ENCODE assay signal across 13 cellular contexts in genomic region chr16:1775006-1775845, GRCh38. TPM values are rescaled to one million over a fixed set of nuclear protein-coding genes. Genes with fewer than 3 reads are reported as not detected.
A peak's percentile ranks its signal among the peaks of the same experiment; 100 is the strongest.
DNase-seq lines count a peak whose midpoint lies in the region; FAIRE-seq and TF ChIP-seq lines count a peak whose summit lies in the region.
"Had no signal": no experiment of that assay in that cellular context is flagged by ENCODE, and none has a peak within 500 bp of the region (broad histone marks: within the 10 kb centered on the region; RNA-seq: fewer than 3 reads in every experiment).

No MANE protein-coding gene starts in this region.

- no TSS peak for BruUV-seq in MCF 10A (replicated peaks; lab: Mats Ljungman, UMichigan)

- POLR2A ChIA-PET in MCF 10A (lab: Yijun Ruan, JAX), result interaction anchor here (0.6 to 7.7 kb wide), 5 partner anchors 6 to 439 kb away, joined by 3 to 137 read pairs (median 5); partner anchors contain the start of genes NUBP2, PGP, RPS2 and SPSB3
- POLR2A ChIA-PET in RWPE1 (lab: Yijun Ruan, JAX; ENCODE audit: low non-redundant PET), result no interaction called here

- H3K9me3 Mint-ChIP-seq in MCF 10A (ENCODE audit: unreplicated experiment) (no peaks in the 10 kb centered on the region), endothelial cell (ENCODE audit: unreplicated experiment) (no peaks in the 10 kb centered on the region)
- H3K9me3 Mint-ChIP-seq: T-helper 1 cell treated with Interleukin-12 subunit alpha and Interleukin-12 subunit beta and Interleukin-4 antibody, amounts not matched to agents 30 μg/mL and 1 μg/mL, for 36 hours had no signal

- TF ChIP-seq CTCF in MCF 10A (IDR thresholded peaks at IDR 0.05; ENCODE audit: unreplicated experiment) (no peak), breast epithelium (IDR thresholded peaks at IDR 0.05) (no peak), RWPE1 (conservative IDR thresholded peaks at IDR 0.05; ENCODE audit: low read depth) (no peak), endothelial cell (IDR thresholded peaks at IDR 0.05; ENCODE audit: unreplicated experiment) (no peak), transverse colon (IDR thresholded peaks at IDR 0.05) (no peak)

- H3K36me3 Mint-ChIP-seq in MCF 10A (ENCODE audit: insufficient read depth, unreplicated experiment) (peaks cover 56% of the 10 kb centered on the region), endothelial cell (ENCODE audit: low read depth, unreplicated experiment) (no peaks in the 10 kb centered on the region)

- H3K27ac Mint-ChIP-seq in MCF 10A (ENCODE audit: low read depth, unreplicated experiment) (peak overlapping the region; percentile 23), endothelial cell (ENCODE audit: unreplicated experiment) (no peak overlapping the region)
- H3K27ac Mint-ChIP-seq: T-helper 1 cell treated with Interleukin-12 subunit alpha and Interleukin-12 subunit beta and Interleukin-4 antibody, amounts not matched to agents 30 μg/mL and 1 μg/mL, for 36 hours had no signal

- peak overlapping the region in 1 of 2 donors; percentile 94 for H3K27ac ChIP-seq in breast epithelium
- H3K27ac ChIP-seq in RWPE1, result peak overlapping the region; percentile 92
- H3K27ac ChIP-seq in transverse colon, result no peak overlapping the region
- H3K27ac ChIP-seq: ovary had no signal

- H3K9me3 ChIP-seq in breast epithelium, result no peaks in the 10 kb centered on the region
- no peaks in the 10 kb centered on the region for H3K9me3 ChIP-seq in transverse colon
- H3K9me3 ChIP-seq: ovary had no signal

- no peak overlapping the region for H3K4me3 Mint-ChIP-seq in MCF 10A (ENCODE audit: unreplicated experiment)
- H3K4me3 Mint-ChIP-seq in endothelial cell (ENCODE audit: unreplicated experiment), result peak overlapping the region; percentile 51
- H3K4me3 Mint-ChIP-seq: T-helper 1 cell treated with Interleukin-12 subunit alpha and Interleukin-12 subunit beta and Interleukin-4 antibody, amounts not matched to agents 30 μg/mL and 1 μg/mL, for 36 hours had no signal

- 90% methylated on average over 22 of the region's 30 CpGs; no CpG with 5 or more reads in 1 of the 2 donors for WGBS in transverse colon (ENCODE audit: low coverage in 1 of 2), 2 donors

- in situ Hi-C loops in transverse colon (cut with MboI; ENCODE audit: low pct_ligation_motif_present in 1 of 4, low pct_unique_long_range_greater_than_20kb in 1 of 4, low sequenced_read_pairs in 3 of 4), result no loop called here

- TF ChIP-seq POLR2A in breast epithelium (IDR thresholded peaks at IDR 0.05) (no peak), transverse colon (IDR thresholded peaks at IDR 0.05) (no peak)

- H3K27me3 ChIP-seq in breast epithelium (no peaks in the 10 kb centered on the region), transverse colon (no peaks in the 10 kb centered on the region)
- H3K27me3 ChIP-seq: ovary had no signal

- H3K36me3 ChIP-seq in breast epithelium (peaks cover 5% of the 10 kb centered on the region), transverse colon (peaks cover 0 to 10% (median 5%) of the 10 kb centered on the region in 4 donors)
- H3K36me3 ChIP-seq: ovary had no signal

- peaks cover 10 to 24% of the 10 kb centered on the region in 2 donors for H3K4me1 ChIP-seq in breast epithelium
- H3K4me1 ChIP-seq in transverse colon, result peaks cover 10 to 41% (median 24%) of the 10 kb centered on the region in 4 donors

- no peak for FAIRE-seq in RCC 7860 (lab: Jason Lieb, UNC)
- FAIRE-seq: endothelial cell of umbilical vein had no signal

- intact Hi-C loops in MCF 10A (cut with micrococcal nuclease) (no loop called here), breast epithelium (cut with DNase I; ENCODE audit: low total_unique reads) (no loop called here), transverse colon (cut with DNase I; ENCODE audit: low total_unique reads) (no loop called here)

- no peaks in the 10 kb centered on the region for H3K27me3 Mint-ChIP-seq in MCF 10A (ENCODE audit: insufficient read depth, unreplicated experiment)
- peaks cover 10% of the 10 kb centered on the region for H3K27me3 Mint-ChIP-seq in endothelial cell (ENCODE audit: unreplicated experiment)

- no peak for TF ChIP-seq EP300 in transverse colon (IDR thresholded peaks at IDR 0.05; ENCODE audit: low read depth)

- DNase-seq in MCF 10A (ENCODE audit: unreplicated experiment), result no peak
- DNase-seq in breast epithelium (ENCODE audit: low spot score in 2 of 2), result no peak
- DNase-seq in RWPE1 (ENCODE audit: low spot score), result no peak
- DNase-seq in endothelial cell (ENCODE audit: low spot score), result no peak
- DNase-seq in transverse colon, result peak; percentile 8
- DNase-seq in RCC 7860 (ENCODE audit: low spot score), result no peak
- DNase-seq in mucosa of gallbladder (ENCODE audit: low spot score), result no peak
- DNase-seq in NCI-H1417 treated with DMSO at 0.1 percent for 48 hours (lab: John Stamatoyannopoulos, UW), result no peak
- DNase-seq: head of caudate nucleus, left cardiac atrium had no signal

- CTCF ChIA-PET in MCF 10A (lab: Yijun Ruan, JAX) (interaction anchor here (0.7 to 1.7 kb wide), 4 partner anchors 51 to 230 kb away, joined by 3 to 7 read pairs (median 4); partner anchors contain the start of gene MAPK8IP3), RWPE1 (lab: Yijun Ruan, JAX) (no interaction called here)

- no peak overlapping the region for H3K4me3 ChIP-seq in breast epithelium
- no peak overlapping the region for H3K4me3 ChIP-seq in transverse colon
- H3K4me3 ChIP-seq: ovary had no signal

- H3K4me1 Mint-ChIP-seq in MCF 10A (ENCODE audit: insufficient read depth, unreplicated experiment) (peaks cover 4% of the 10 kb centered on the region), endothelial cell (ENCODE audit: unreplicated experiment) (peaks cover 10% of the 10 kb centered on the region)

RNA-seq across cellular contexts. Expression of gene MRPS34, which starts 2.3 kb away (rescaled TPM):
- total RNA-seq in MCF 10A (2022) (82.2 and 102 TPM in 2 replicates), breast epithelium (10 to 100 TPM; 85.9 to 95.4 (median 87.8) TPM), endothelial cell (ENCODE audit: unreplicated experiment) (62.7 TPM), transverse colon (100 to 1,000 TPM; 102 to 253 (median 121) TPM), mucosa of gallbladder (87.7 TPM)

RNA-seq across cellular contexts. Expression of gene EME2, which starts 2.6 kb away (rescaled TPM):
- total RNA-seq in MCF 10A (2022) (20.6 TPM in 2 replicates), breast epithelium (10 to 100 TPM in 2 of 3 donors, 1 to 10 TPM in 1; 4.6 to 17.4 (median 14.0) TPM), endothelial cell (ENCODE audit: unreplicated experiment) (25.4 TPM), transverse colon (100 to 1,000 TPM in 1 of 4 donors, 10 to 100 TPM in 3; 23.6 to 173 (median 45.4) TPM), mucosa of gallbladder (31.9 TPM)

RNA-seq across cellular contexts. Expression of gene NME3, which starts 3.9 kb away (rescaled TPM):
- total RNA-seq in MCF 10A (2022) (44.0 and 44.8 TPM in 2 replicates), breast epithelium (100 to 1,000 TPM in 2 of 3 donors, 10 to 100 TPM in 1; 86.6 to 119 (median 115) TPM), endothelial cell (ENCODE audit: unreplicated experiment) (33.3 TPM), transverse colon (100 to 1,000 TPM; 116 to 286 (median 132) TPM), mucosa of gallbladder (129 TPM)

RNA-seq across cellular contexts. Expression of gene SPSB3, which starts 7.1 kb away (rescaled TPM):
- total RNA-seq in MCF 10A (2022) (21.6 and 22.2 TPM in 2 replicates), breast epithelium (100 to 1,000 TPM in 1 of 3 donors, 10 to 100 TPM in 2; 84.9 to 107 (median 88.5) TPM), endothelial cell (ENCODE audit: unreplicated experiment) (52.9 TPM), transverse colon (100 to 1,000 TPM; 101 to 289 (median 125) TPM), mucosa of gallbladder (57.9 TPM)

RNA-seq across cellular contexts. Expression of gene NUBP2, which starts 7.5 kb away (rescaled TPM):
- 71.3 and 73.9 TPM in 2 replicates for total RNA-seq in MCF 10A (2022)
- 10 to 100 TPM; 61.6 to 82.6 (median 80.3) TPM for total RNA-seq in breast epithelium
- 49.8 TPM for total RNA-seq in endothelial cell (ENCODE audit: unreplicated experiment)
- total RNA-seq in transverse colon, result 100 to 1,000 TPM in 1 of 4 donors, 10 to 100 TPM in 3; 15.3 to 165 (median 59.6) TPM
- total RNA-seq in mucosa of gallbladder, result 54.4 TPM
